20 cellular contexts compared by ENCODE assay signal in the genomic region with DNA sequence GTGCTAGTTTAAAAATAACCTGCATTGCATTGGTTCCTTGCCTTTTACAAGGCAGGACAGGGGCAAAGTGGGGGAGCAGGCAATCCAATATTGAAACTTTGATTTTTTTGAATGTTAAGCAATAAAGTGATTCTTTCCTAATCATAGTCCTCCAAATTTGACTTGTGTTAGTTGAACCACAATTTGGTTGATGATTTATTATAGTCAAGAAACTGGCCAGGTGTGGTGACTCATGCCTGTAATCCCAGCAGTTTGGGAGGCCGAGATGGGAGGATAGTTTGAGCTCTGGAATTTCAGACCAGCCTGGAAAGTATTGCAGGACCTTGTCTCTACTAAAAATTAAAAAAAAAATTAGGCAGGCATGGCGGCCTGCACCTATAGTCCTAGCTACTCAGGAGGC. TPM values are rescaled to one million over a fixed set of nuclear protein-coding genes. Genes with fewer than 3 reads are reported as not detected.
DNase-seq lines count a peak whose midpoint lies in the region; ATAC-seq and TF ChIP-seq lines count a peak whose summit lies in the region.
"Had no signal": no experiment of that assay in that cellular context is flagged by ENCODE, and none has a peak within 500 bp of the region (broad histone marks: within the 10 kb centered on the region; RNA-seq: fewer than 3 reads in every experiment).

No MANE protein-coding gene starts in this region.

- DNase-seq in left ventricle myocardium inferior (no peak), cardiac septum (ENCODE audit: low spot score) (no peak), glomerular visceral epithelial cell (ENCODE audit: extremely low spot score) (peak; percentile 41), nucleus accumbens (lab: John Stamatoyannopoulos, UW) (no peak), H9 (no peak)
- no peak for DNase-seq in CD8-positive, alpha-beta memory T cell
- DNase-seq: activated B cell treated with CpG ODN at 0.5 μM for 24 hours; activated CD8-positive, alpha-beta memory T cell treated with anti-CD3 and anti-CD28 coated beads for 24 hours; CD4-positive, CD25-positive, alpha-beta regulatory T cell; central memory CD4-positive, alpha-beta T cell; DMS79; esophagus squamous epithelium; NCI-H1694 treated with DMSO at 0.1 percent for 48 hours; NCI-H446 treated with DMSO at 0.1 percent for 48 hours; pancreas; SIG-M5 had no signal

- H2BK20ac ChIP-seq in H9 (ENCODE audit: low read depth, low read length, poor library complexity, severe bottlenecking), result no peak overlapping the region

- H2BK12ac ChIP-seq in H9 (ENCODE audit: insufficient read length, low read depth, low read length), result no peak overlapping the region

- H3K18ac ChIP-seq in H9 (ENCODE audit: insufficient read length, low read depth, low read length), result no peak overlapping the region

- POLR2A ChIA-PET in CD8-positive, alpha-beta memory T cell (lab: Charles Lee), result no interaction called here

- H3K4me2 ChIP-seq in H9 (ENCODE audit: insufficient read depth, insufficient read length, low read length), result no peak overlapping the region

- ATAC-seq in GM19463 (IDR thresholded peaks at IDR 0.05; ENCODE audit: unreplicated experiment), result no peak
- ATAC-seq: stimulated activated effector memory CD8-positive, alpha-beta T cell treated with anti-CD3 and anti-CD28 coated beads, Interleukin-12 subunit alpha, Interleukin-12 subunit beta, amount 100 ng/mL, for 72 hours had no signal

- H2AFZ ChIP-seq in H9 (ENCODE audit: low read length), result no peak overlapping the region

- H3K4me1 Mint-ChIP-seq in nephron, result peaks cover 54% of the 10 kb centered on the region
- no peaks in the 10 kb centered on the region for H3K4me1 Mint-ChIP-seq in CD8-positive, alpha-beta memory T cell
- H3K4me1 Mint-ChIP-seq in H9, result peaks cover 3 to 9% of the 10 kb centered on the region in 2 experiments; a peak in 3 of 4 replicates
- H3K4me1 Mint-ChIP-seq: activated B cell treated with CpG ODN at 0.5 μM for 24 hours; stimulated activated effector memory CD8-positive, alpha-beta T cell treated with anti-CD3 and anti-CD28 coated beads, Interleukin-12 subunit alpha, Interleukin-12 subunit beta, amount 100 ng/mL, for 72 hours had no signal

- H3K79me1 ChIP-seq in H9 (ENCODE audit: insufficient read depth, low read depth, low read length, poor library complexity, severe bottlenecking), result no peaks in the 10 kb centered on the region

- no peak overlapping the region for H3K4ac ChIP-seq in H9 (ENCODE audit: low read depth, low read length)

- H3K27me3 Mint-ChIP-seq in nephron (ENCODE audit: low read depth) (peaks cover 14% of the 10 kb centered on the region), H9 (ENCODE audit: low read depth) (no peaks in the 10 kb centered on the region)
- H3K27me3 Mint-ChIP-seq in CD8-positive, alpha-beta memory T cell, result peaks cover 4% of the 10 kb centered on the region in 2 donors

- no peak overlapping the region for H3K9ac ChIP-seq in H9 (ENCODE audit: extremely low read depth, insufficient read length, low read length)

- H4K5ac ChIP-seq in H9 (ENCODE audit: insufficient read length, low read depth, low read length), result no peak overlapping the region

- CTCF ChIA-PET in CD8-positive, alpha-beta memory T cell (lab: Charles Lee), result no interaction called here

- no peak overlapping the region for H4K91ac ChIP-seq in H9 (ENCODE audit: insufficient read length, low read depth, low read length)

- TF ChIP-seq CTCF in left ventricle myocardium inferior (IDR thresholded peaks at IDR 0.05; ENCODE audit: borderline replicate concordance) (no peak), nephron (IDR thresholded peaks at IDR 0.05; ENCODE audit: unreplicated experiment in 3 of 3) (no peak), H9 (conservative IDR thresholded peaks at IDR 0.05) (no peak)

- no peak overlapping the region for H4K8ac ChIP-seq in H9 (replicated peaks; ENCODE audit: insufficient read length, low read depth, low read length)

- no peaks in the 10 kb centered on the region for H3K36me3 ChIP-seq in left ventricle myocardium inferior
- H3K36me3 ChIP-seq in CD8-positive, alpha-beta memory T cell (ENCODE audit: insufficient read depth, low read length), result no peaks in the 10 kb centered on the region
- H3K36me3 ChIP-seq: esophagus squamous epithelium, pancreas, tibial nerve had no signal

- H3K27ac Mint-ChIP-seq in nephron (peak overlapping the region in 2 of 3 experiments; percentile 90 to 91), H9 (no peak overlapping the region)
- no peak overlapping the region for H3K27ac Mint-ChIP-seq in CD8-positive, alpha-beta memory T cell
- H3K27ac Mint-ChIP-seq: activated B cell treated with CpG ODN at 0.5 μM for 24 hours; stimulated activated effector memory CD8-positive, alpha-beta T cell treated with anti-CD3 and anti-CD28 coated beads, Interleukin-12 subunit alpha, Interleukin-12 subunit beta, amount 100 ng/mL, for 72 hours had no signal

- H2BK15ac ChIP-seq in H9 (ENCODE audit: low read depth, low read length), result no peak overlapping the region

- intact Hi-C loops in left ventricle myocardium inferior (cut with micrococcal nuclease), result loop anchor here (10.0 kb wide), 1 partner anchor 131 kb away; no protein-coding TSS in a partner anchor
- intact Hi-C loops in cardiac septum (cut with DNase I), result no loop called here

- no peak overlapping the region for H2BK5ac ChIP-seq in H9 (ENCODE audit: insufficient read length, low read length)

- H3K9me3 Mint-ChIP-seq in nephron (no peaks in the 10 kb centered on the region), H9 (no peaks in the 10 kb centered on the region)
- H3K9me3 Mint-ChIP-seq in CD8-positive, alpha-beta memory T cell, result no peaks in the 10 kb centered on the region
- H3K9me3 Mint-ChIP-seq: activated B cell treated with CpG ODN at 0.5 μM for 24 hours; CD4-positive, CD25-positive, alpha-beta regulatory T cell; stimulated activated effector memory CD8-positive, alpha-beta T cell treated with anti-CD3 and anti-CD28 coated beads, Interleukin-12 subunit alpha, Interleukin-12 subunit beta, amount 100 ng/mL, for 72 hours had no signal

- H3K23me2 ChIP-seq in H9 (ENCODE audit: insufficient read length, low read depth, low read length, poor library complexity, severe bottlenecking), result no peaks in the 10 kb centered on the region

- no CpG with 5 or more reads among the region's 2 CpGs for WGBS in H9 (ENCODE audit: extremely low coverage, insufficient read length, low lambda C conversion rate)

- no peak overlapping the region for H3K56ac ChIP-seq in H9 (ENCODE audit: insufficient read length, low read depth, low read length)

- no peaks in the 10 kb centered on the region for H3K36me3 Mint-ChIP-seq in nephron (ENCODE audit: low read depth)
- no peaks in the 10 kb centered on the region for H3K36me3 Mint-ChIP-seq in CD8-positive, alpha-beta memory T cell
- H3K36me3 Mint-ChIP-seq in H9 (ENCODE audit: insufficient read depth in 1 of 3, low read depth in 3 of 3), result no peaks in the 10 kb centered on the region
- H3K36me3 Mint-ChIP-seq: CD4-positive, CD25-positive, alpha-beta regulatory T cell; stimulated activated effector memory CD8-positive, alpha-beta T cell treated with anti-CD3 and anti-CD28 coated beads, Interleukin-12 subunit alpha, Interleukin-12 subunit beta, amount 100 ng/mL, for 72 hours had no signal

- H3K14ac ChIP-seq in H9 (ENCODE audit: insufficient read depth, low read length), result no peak overlapping the region

- no peaks in the 10 kb centered on the region for H4K20me1 ChIP-seq in H9 (ENCODE audit: control insufficient read depth, insufficient read depth, insufficient read length)

- no peak overlapping the region for H3T11ph ChIP-seq in H9 (ENCODE audit: low read length)

- H3K79me2 ChIP-seq in H9 (ENCODE audit: insufficient read depth, low read length), result no peaks in the 10 kb centered on the region

- H2BK120ac ChIP-seq in H9 (ENCODE audit: low read depth, low read length, poor library complexity, severe bottlenecking), result no peak overlapping the region

- H3K4me1 ChIP-seq in left ventricle myocardium inferior (peaks cover 86% of the 10 kb centered on the region), H9 (ENCODE audit: insufficient read depth, low read length) (no peaks in the 10 kb centered on the region)
- no peaks in the 10 kb centered on the region for H3K4me1 ChIP-seq in CD8-positive, alpha-beta memory T cell (ENCODE audit: insufficient read depth, low read length)

- no peak overlapping the region for H2AK5ac ChIP-seq in H9 (ENCODE audit: insufficient read length, low read length)

- no peaks in the 10 kb centered on the region for H3K9me3 ChIP-seq in left ventricle myocardium inferior (replicated peaks)
- no peaks in the 10 kb centered on the region for H3K9me3 ChIP-seq in CD8-positive, alpha-beta memory T cell (ENCODE audit: low read length)
- no peaks in the 10 kb centered on the region for H3K9me3 ChIP-seq in H9 (ENCODE audit: control insufficient read depth, low read depth, low read length)
- H3K9me3 ChIP-seq: esophagus squamous epithelium, pancreas, tibial nerve had no signal

- H3K27ac ChIP-seq in left ventricle myocardium inferior (replicated peaks) (peak overlapping the region; percentile 91), H9 (ENCODE audit: insufficient read length, low read depth, low read length) (no peak overlapping the region)
- H3K27ac ChIP-seq in CD8-positive, alpha-beta memory T cell (ENCODE audit: low read depth, low read length), result no peak overlapping the region

- H3K4me3 ChIP-seq in left ventricle myocardium inferior, result peak overlapping the region; percentile 70
- H3K4me3 ChIP-seq in CD8-positive, alpha-beta memory T cell (ENCODE audit: low read length), result no peak overlapping the region
- H3K4me3 ChIP-seq: esophagus squamous epithelium, pancreas, tibial nerve had no signal

- no peak overlapping the region for H3K23ac ChIP-seq in H9 (ENCODE audit: insufficient read length, low read depth, low read length)

- H3K27me3 ChIP-seq in left ventricle myocardium inferior (ENCODE audit: low read depth) (no peaks in the 10 kb centered on the region), H9 (ENCODE audit: insufficient read depth, low read length) (no peaks in the 10 kb centered on the region)
- no peaks in the 10 kb centered on the region for H3K27me3 ChIP-seq in CD8-positive, alpha-beta memory T cell (ENCODE audit: insufficient read depth, low read length, poor library complexity, severe bottlenecking)
- H3K27me3 ChIP-seq: esophagus squamous epithelium, pancreas, tibial nerve had no signal

- H3K4me3 Mint-ChIP-seq in nephron (no peak overlapping the region), H9 (no peak overlapping the region)
- no peak overlapping the region for H3K4me3 Mint-ChIP-seq in CD8-positive, alpha-beta memory T cell
- H3K4me3 Mint-ChIP-seq: activated B cell treated with CpG ODN at 0.5 μM for 24 hours; CD4-positive, CD25-positive, alpha-beta regulatory T cell; stimulated activated effector memory CD8-positive, alpha-beta T cell treated with anti-CD3 and anti-CD28 coated beads, Interleukin-12 subunit alpha, Interleukin-12 subunit beta, amount 100 ng/mL, for 72 hours had no signal

RNA-seq across cellular contexts. Expression of gene ABLIM1, which starts 27.9 kb away (rescaled TPM):
- total RNA-seq in left ventricle myocardium inferior (674 TPM), cardiac septum (473 TPM), H9 (2021) (31.8 and 32.1 TPM in 2 replicates)
- total RNA-seq in CD8-positive, alpha-beta memory T cell, result 10 to 100 TPM; 45.8 to 48.3 TPM
- polyA plus RNA-seq in CD8-positive, alpha-beta memory T cell, result 123 TPM

Comparison
In these comparisons a context has a peak if more than half of its experiments do, and no peak if none do; other contexts are left out.
1. H3K27ac Mint-ChIP-seq: peak in nephron (2 of 3); none in CD8-positive, alpha-beta memory T cell (0 of 8) and H9 (0 of 3).